ENCODE assay signal across 7 cellular contexts in genomic region chr7:98470131-98470985, GRCh38.
DNase-seq lines count a peak whose midpoint lies in the region; ATAC-seq lines count a peak whose summit lies in the region.

No MANE protein-coding gene starts in this region.

- DNase-seq in HuH-7 (ENCODE audit: low spot score), result peak; percentile 84
- peak; percentile 27 for DNase-seq in activated T-cell treated with anti-CD3 and anti-CD28 coated beads, Interleukin-2, amount 50 U/mL, for 1 hour
- DNase-seq in stimulated activated CD4-positive, alpha-beta T cell treated with anti-CD3 and anti-CD28 coated beads, TNF-alpha, amount 100 ng/mL, for 48 hours (ENCODE audit: low read depth in 3 of 3), result peak in 2 of 3 donors; percentile 6 to 40

- H3K4me3 ChIP-seq in iPS-11a (ENCODE audit: low read depth, low read length), result peak overlapping the region; percentile 13

- ATAC-seq in GM21447 (IDR thresholded peaks at IDR 0.05; ENCODE audit: unreplicated experiment) (no peak), HG03039 (IDR thresholded peaks at IDR 0.05; ENCODE audit: unreplicated experiment) (no peak), HG03196 (IDR thresholded peaks at IDR 0.05; ENCODE audit: unreplicated experiment) (no peak)

Comparison
In these comparisons a context has a peak if more than half of its experiments do, and no peak if none do; other contexts are left out.
1. DNase-seq: peak in every context shown above with its lines; median percentile 84 in HuH-7; 27 in activated T-cell treated with anti-CD3 and anti-CD28 coated beads, Interleukin-2, amount 50 U/mL, for 1 hour; 23 in stimulated activated CD4-positive, alpha-beta T cell treated with anti-CD3 and anti-CD28 coated beads, TNF-alpha, amount 100 ng/mL, for 48 hours.